ENCODE assay signal across 28 cellular contexts in genomic region chr4:153314915-153315314, GRCh38. TPM values are rescaled to one million over a fixed set of nuclear protein-coding genes. Genes with fewer than 3 reads are reported as not detected.
"Had no signal": no experiment of that assay in that cellular context is flagged by ENCODE, and none has a peak within 500 bp of the region (broad histone marks: within the 10 kb centered on the region; RNA-seq: fewer than 3 reads in every experiment).

No MANE protein-coding gene starts in this region.

- H3K9me3 Mint-ChIP-seq: immature natural killer cell; stimulated activated naive CD8-positive, alpha-beta T cell treated with anti-CD3 and anti-CD28 coated beads, Interleukin-15, amount 100 ng/mL, for 72 hours had no signal

- H3K27ac Mint-ChIP-seq: immature natural killer cell; progenitor cell of endocrine pancreas; stimulated activated memory B cell treated with anti-CD40 and anti-IgM and Interleukin-4, amounts not matched to agents 10 μg/mL and 1 μg/mL and 100 μg/mL, for 72 hours; stimulated activated naive CD8-positive, alpha-beta T cell treated with anti-CD3 and anti-CD28 coated beads, Interleukin-15, amount 100 ng/mL, for 72 hours had no signal

- H3K36me3 Mint-ChIP-seq: immature natural killer cell had no signal

- H3K4me1 Mint-ChIP-seq: immature natural killer cell; naive thymus-derived CD8-positive, alpha-beta T cell; nephron; stimulated activated memory B cell treated with anti-CD40 and anti-IgM and Interleukin-4, amounts not matched to agents 10 μg/mL and 1 μg/mL and 100 μg/mL, for 72 hours; stimulated activated naive CD8-positive, alpha-beta T cell treated with anti-CD3 and anti-CD28 coated beads, Interleukin-15, amount 100 ng/mL, for 72 hours had no signal

- H3K4me2 ChIP-seq: smooth muscle cell had no signal

- ATAC-seq: left colon; left lung; lower lobe of right lung; naive thymus-derived CD8-positive, alpha-beta T cell; right lobe of liver; stimulated activated memory B cell treated with anti-CD40 and anti-IgM and Interleukin-4, amounts not matched to agents 10 μg/mL and 1 μg/mL and 100 μg/mL, for 72 hours; stimulated activated naive CD8-positive, alpha-beta T cell treated with anti-CD3 and anti-CD28 coated beads, Interleukin-15, amount 100 ng/mL, for 72 hours had no signal

- H3K4me3 Mint-ChIP-seq: immature natural killer cell; naive thymus-derived CD8-positive, alpha-beta T cell; nephron; stimulated activated memory B cell treated with anti-CD40 and anti-IgM and Interleukin-4, amounts not matched to agents 10 μg/mL and 1 μg/mL and 100 μg/mL, for 72 hours; stimulated activated naive CD8-positive, alpha-beta T cell treated with anti-CD3 and anti-CD28 coated beads, Interleukin-15, amount 100 ng/mL, for 72 hours had no signal

- H3K4me3 ChIP-seq: left lung, lower lobe of right lung, ovary, right atrium auricular region, right lobe of liver, smooth muscle cell, testis, thyroid gland, transverse colon, uterus had no signal

- DNase-seq: hypothalamus; immature natural killer cell; kidney; left colon; left lung; lower lobe of right lung; mammary epithelial cell; mesenchymal stem cell; naive thymus-derived CD8-positive, alpha-beta T cell; ovary; right lobe of liver; stimulated activated CD4-positive, alpha-beta T cell treated with anti-CD3 and anti-CD28 coated beads, Interleukin-1b, Interleukin-23, amount 100 ng/mL, for 48 hours; stimulated activated CD4-positive, alpha-beta T cell treated with anti-CD3 and anti-CD28 coated beads, Interleukin-2, amount 100 ng/mL, for 48 hours; stimulated activated CD4-positive, alpha-beta T cell treated with anti-CD3 and anti-CD28 coated beads, Interleukin-4, amount 100 ng/mL, for 4 hours; stimulated activated CD8-positive, alpha-beta memory T cell treated with anti-CD3 and anti-CD28 coated beads, Interleukin-4, amount 100 ng/mL, for 48 hours; stimulated activated naive CD4-positive, alpha-beta T cell treated with Interleukin-2 at 50 U/mL for 16 hours; stimulated activated naive CD8-positive, alpha-beta T cell treated with anti-CD3 and anti-CD28 coated beads, Interleukin-15, amount 100 ng/mL, for 72 hours; substantia nigra; testis; thyroid gland; transverse colon; uterus had no signal

- H3K4me1 ChIP-seq: left lung, lower lobe of right lung, right atrium auricular region, testis, thyroid gland, uterus had no signal

- H3K36me3 ChIP-seq: lower lobe of right lung, ovary, right lobe of liver, uterus had no signal

- H3K27me3 ChIP-seq: left lung, ovary, right atrium auricular region, right lobe of liver, testis, thyroid gland, transverse colon, uterus had no signal

- H3K27me3 Mint-ChIP-seq: naive thymus-derived CD8-positive, alpha-beta T cell; progenitor cell of endocrine pancreas; stimulated activated memory B cell treated with anti-CD40 and anti-IgM and Interleukin-4, amounts not matched to agents 10 μg/mL and 1 μg/mL and 100 μg/mL, for 72 hours; stimulated activated naive CD8-positive, alpha-beta T cell treated with anti-CD3 and anti-CD28 coated beads, Interleukin-15, amount 100 ng/mL, for 72 hours had no signal

- H3K27ac ChIP-seq: left lung, lower lobe of right lung, ovary, right atrium auricular region, right lobe of liver, testis, thyroid gland, transverse colon, uterus had no signal

RNA-seq across cellular contexts. Expression of gene MND1, which starts 29.6 kb away (rescaled TPM):
- total RNA-seq: naive thymus-derived CD8-positive, alpha-beta T cell; right atrium auricular region; ureter had no signal
- polyA plus RNA-seq: naive thymus-derived CD8-positive, alpha-beta T cell had no signal
